Comparison of ENCODE assay signal across 8 cellular contexts in the genomic region with DNA sequence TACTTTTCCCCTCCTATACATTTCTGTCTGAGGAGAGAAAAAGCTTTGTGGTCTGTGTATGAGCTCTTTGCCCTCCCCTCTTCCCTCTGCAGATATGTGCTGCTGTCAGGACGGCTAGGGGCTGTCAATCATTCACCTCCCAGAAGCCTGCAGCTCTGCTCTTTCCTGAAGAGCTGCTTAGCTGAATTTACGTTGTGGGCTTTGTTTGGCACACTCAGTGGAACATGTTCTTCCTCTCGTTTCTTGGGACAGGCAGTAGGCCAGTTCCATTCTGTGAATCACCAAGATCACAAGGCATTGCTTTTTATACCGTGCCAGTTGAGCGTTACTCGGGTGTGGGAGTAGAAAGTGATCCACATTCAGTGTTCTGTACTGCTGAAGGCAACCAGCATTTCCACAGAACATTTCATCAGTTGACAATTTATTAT.
DNase-seq lines count a peak whose midpoint lies in the region; ATAC-seq and TF ChIP-seq lines count a peak whose summit lies in the region.

No MANE protein-coding gene starts in this region.

- H3K9me3 Mint-ChIP-seq in naive thymus-derived CD8-positive, alpha-beta T cell, result no peaks in the 10 kb centered on the region
- H3K9me3 Mint-ChIP-seq in glutamatergic neuron (ENCODE audit: unreplicated experiment), result no peaks in the 10 kb centered on the region

- no peak overlapping the region for H2BK120ac ChIP-seq in neuronal stem cell (ENCODE audit: low read depth, low read length)

- no peak overlapping the region for H3K4me2 ChIP-seq in neuronal stem cell (ENCODE audit: insufficient read depth, low read length, poor library complexity, severe bottlenecking)

- H3K36me3 ChIP-seq in KOPT-K1 (ENCODE audit: insufficient read depth, low read length), result no peaks in the 10 kb centered on the region
- no peaks in the 10 kb centered on the region for H3K36me3 ChIP-seq in neuronal stem cell (replicated peaks in 1 of 2; ENCODE audit: control insufficient read depth in 2 of 2, insufficient read depth in 2 of 2, low read length in 2 of 2)

- no peak overlapping the region for H4K8ac ChIP-seq in neuronal stem cell (ENCODE audit: low read depth, low read length)

- H3K27ac ChIP-seq in KOPT-K1 (ENCODE audit: low read depth, low read length, poor library complexity, severe bottlenecking), result peak overlapping the region; percentile 51
- peak overlapping the region in 55 of 59 donors; percentile 9 to 90 (median 73) for H3K27ac ChIP-seq in dorsolateral prefrontal cortex
- no peak overlapping the region for H3K27ac ChIP-seq in neuronal stem cell (replicated peaks; ENCODE audit: low read length)

- H3K9me3 ChIP-seq in KOPT-K1 (ENCODE audit: insufficient read depth, low read length, poor library complexity, severe bottlenecking) (no peaks in the 10 kb centered on the region), neuronal stem cell (replicated peaks in 1 of 2; ENCODE audit: control insufficient read depth in 2 of 2, insufficient read depth in 1 of 2, low read depth in 1 of 2, low read length in 2 of 2) (no peaks in the 10 kb centered on the region)

- H3K18ac ChIP-seq in neuronal stem cell (ENCODE audit: low read length), result no peak overlapping the region

- peaks cover 0 to 3% of the 10 kb centered on the region in 2 donors for H3K4me1 ChIP-seq in neuronal stem cell (ENCODE audit: control insufficient read depth in 2 of 2, insufficient read depth in 1 of 2, low read depth in 1 of 2, low read length in 2 of 2)

- no peak overlapping the region for H3K4ac ChIP-seq in neuronal stem cell (ENCODE audit: low read length)

- no peak overlapping the region for H3K9ac ChIP-seq in neuronal stem cell (ENCODE audit: low read depth, low read length, poor library complexity)

- no peak overlapping the region for H2AFZ ChIP-seq in neuronal stem cell (ENCODE audit: low read length)

- no peaks in the 10 kb centered on the region for H3K79me1 ChIP-seq in neuronal stem cell (ENCODE audit: low read depth, low read length)

- H3K27me3 Mint-ChIP-seq in naive thymus-derived CD8-positive, alpha-beta T cell, result peaks cover 0 to 9% (median 1%) of the 10 kb centered on the region in 5 donors
- H3K27me3 Mint-ChIP-seq in glutamatergic neuron (ENCODE audit: unreplicated experiment), result no peaks in the 10 kb centered on the region

- no peak overlapping the region for H2AK5ac ChIP-seq in neuronal stem cell (ENCODE audit: low read depth, low read length)

- no peak overlapping the region for H2BK5ac ChIP-seq in neuronal stem cell (ENCODE audit: low read length)

- H3K4me3 ChIP-seq in dorsolateral prefrontal cortex, result peak overlapping the region in 1 of 59 donors; percentile 13
- no peak overlapping the region for H3K4me3 ChIP-seq in neuronal stem cell (ENCODE audit: low read length in 2 of 2)

- no peak overlapping the region for H4K91ac ChIP-seq in neuronal stem cell (ENCODE audit: low read depth, low read length, poor library complexity)

- no peak for TF ChIP-seq CTCF in dorsolateral prefrontal cortex (IDR thresholded peaks at IDR 0.05 in 54 of 56, conservative IDR thresholded peaks at IDR 0.05 in 2 of 56; ENCODE audit: low read depth in 1 of 56, partially characterized antibody in 56 of 56)
- TF ChIP-seq CTCF in glutamatergic neuron (IDR thresholded peaks at IDR 0.05; ENCODE audit: partially characterized antibody, unreplicated experiment), result no peak

- H3K27me3 ChIP-seq in dorsolateral prefrontal cortex (no peaks in the 10 kb centered on the region), neuronal stem cell (ENCODE audit: control insufficient read depth in 3 of 3, insufficient read depth in 3 of 3, low read depth in 1 of 3, low read length in 3 of 3) (peaks cover 0 to 7% (median 0%) of the 10 kb centered on the region in 3 experiments)

- H2BK12ac ChIP-seq in neuronal stem cell (ENCODE audit: low read length), result no peak overlapping the region

- peak overlapping the region in 7 of 10 donors; percentile 18 to 76 (median 28) for H3K27ac Mint-ChIP-seq in naive thymus-derived CD8-positive, alpha-beta T cell
- H3K27ac Mint-ChIP-seq in glutamatergic neuron (ENCODE audit: unreplicated experiment), result no peak overlapping the region

- peak in 1 of 2 donors; percentile 29 for ATAC-seq in naive thymus-derived CD8-positive, alpha-beta T cell

- peaks cover 7 to 30% (median 19%) of the 10 kb centered on the region in 4 donors for H3K4me1 Mint-ChIP-seq in naive thymus-derived CD8-positive, alpha-beta T cell
- H3K4me1 Mint-ChIP-seq in glutamatergic neuron (ENCODE audit: low read depth, unreplicated experiment), result no peaks in the 10 kb centered on the region

- H3K36me3 Mint-ChIP-seq in naive thymus-derived CD8-positive, alpha-beta T cell, result no peaks in the 10 kb centered on the region
- no peaks in the 10 kb centered on the region for H3K36me3 Mint-ChIP-seq in glutamatergic neuron (ENCODE audit: unreplicated experiment)

- peak; percentile 93 for DNase-seq in GM04503 (ENCODE audit: low read depth)
- peak in 8 of 10 donors; percentile 5 to 80 (median 54) for DNase-seq in dorsolateral prefrontal cortex
- no peak for DNase-seq in naive thymus-derived CD8-positive, alpha-beta T cell
- no peak for DNase-seq in glutamatergic neuron
- DNase-seq in RKO (ENCODE audit: low spot score), result no peak
- no peak for DNase-seq in NCI-H446 (lab: John Stamatoyannopoulos, UW)
- no peak for DNase-seq in neuronal stem cell (ENCODE audit: low spot score)

- no peak overlapping the region for H2BK15ac ChIP-seq in neuronal stem cell (ENCODE audit: low read length)

- WGBS in neuronal stem cell (ENCODE audit: extremely low coverage in 2 of 2, insufficient read length in 2 of 2, insufficient replicate concordance in 1 of 2), 2 donors, result no CpG with 5 or more reads among the region's 6 CpGs

- POLR2A ChIA-PET in naive thymus-derived CD8-positive, alpha-beta T cell (lab: Charles Lee), result no interaction called here

- H3K14ac ChIP-seq in neuronal stem cell (ENCODE audit: low read length), result no peak overlapping the region

- intact Hi-C loops in dorsolateral prefrontal cortex (cut with DNase I), result no loop called here

- peak overlapping the region in 3 of 10 donors; percentile 7 to 54 (median 14) for H3K4me3 Mint-ChIP-seq in naive thymus-derived CD8-positive, alpha-beta T cell
- no peak overlapping the region for H3K4me3 Mint-ChIP-seq in glutamatergic neuron (ENCODE audit: unreplicated experiment)

- no peak overlapping the region for H3K23ac ChIP-seq in neuronal stem cell (ENCODE audit: low read depth, low read length, poor library complexity)

Comparison
In these comparisons a context has a peak if more than half of its experiments do, and no peak if none do; other contexts are left out.
1. DNase-seq: peak in GM04503 (single experiment) and dorsolateral prefrontal cortex (8 of 10); none in naive thymus-derived CD8-positive, alpha-beta T cell (0 of 10), glutamatergic neuron (single experiment), RKO (single experiment), NCI-H446 (0 of 2) and neuronal stem cell (single experiment).